In the genomic region with DNA sequence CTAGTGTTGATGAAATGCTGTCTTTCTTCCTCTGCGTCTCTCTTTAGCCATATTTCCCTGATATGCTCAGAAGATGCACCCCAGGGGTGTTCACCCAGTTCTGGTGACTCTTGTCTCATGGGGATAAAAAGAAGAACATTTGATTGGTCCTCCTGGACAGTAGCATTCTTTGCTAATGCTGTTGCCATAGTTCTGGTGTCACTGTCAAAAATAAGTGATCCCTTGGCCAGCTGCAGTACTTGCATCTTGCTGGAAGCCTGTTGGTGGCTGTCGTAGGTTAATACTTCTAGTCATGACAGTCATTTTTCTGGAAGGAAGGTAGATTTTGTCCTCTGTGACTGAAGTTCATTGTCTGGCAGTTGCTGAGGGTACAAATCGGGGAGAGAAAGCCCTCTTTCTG, we compare ENCODE assay signal across 1 cellular context.
TF ChIP-seq lines count a peak whose summit lies in the region.

No MANE protein-coding gene starts in this region.

TF ChIP-seq in GM12878, 131 proteins besides CTCF, POLR2A, EP300 and RAD21 (continued from another document):
- TF ChIP-seq HSF1 (IDR thresholded peaks at IDR 0.05; ENCODE audit: low read depth, low read length): no peak
